22 cellular contexts compared by ENCODE assay signal in the genomic region with DNA sequence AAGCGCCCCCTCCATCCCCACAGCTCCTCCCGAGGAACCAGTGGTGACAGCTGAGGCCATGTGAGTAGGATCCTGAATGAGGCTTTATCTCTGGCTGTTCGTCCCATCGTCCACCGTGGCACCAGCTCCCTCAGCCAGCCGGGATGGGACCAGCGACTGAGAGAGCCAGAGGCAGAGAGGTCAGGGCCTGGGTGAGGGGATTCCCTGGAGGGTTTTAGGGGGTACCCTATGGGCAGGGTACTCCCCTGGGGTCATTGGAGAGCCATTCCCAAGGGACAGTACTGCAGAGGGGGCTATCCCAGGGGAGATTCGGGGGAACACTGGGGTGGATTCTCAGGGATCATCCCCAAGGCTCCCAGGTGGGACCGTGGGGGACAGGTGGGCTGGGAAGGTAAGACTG. TPM values are rescaled to one million over a fixed set of nuclear protein-coding genes. Genes with fewer than 3 reads are reported as not detected.
DNase-seq lines count a peak whose midpoint lies in the region; ATAC-seq, FAIRE-seq and TF ChIP-seq lines count a peak whose summit lies in the region.
"Had no signal": no experiment of that assay in that cellular context is flagged by ENCODE, and none has a peak within 500 bp of the region (broad histone marks: within the 10 kb centered on the region; RNA-seq: fewer than 3 reads in every experiment).

No MANE protein-coding gene starts in this region.

- FAIRE-seq in D721Med (lab: Jason Lieb, UNC) (no peak), H54 (lab: Jason Lieb, UNC) (no peak)
- FAIRE-seq: colon, islet of Langerhans had no signal

- peaks cover 14% of the 10 kb centered on the region for H3K36me3 Mint-ChIP-seq in activated naive CD4-positive, alpha-beta T cell treated with anti-CD3 and anti-CD28 coated beads, Interleukin-2, amount 10 ng/mL, durations not matched to agents 7 days and 5 days
- H3K36me3 Mint-ChIP-seq in type B pancreatic cell, result peaks cover 4% of the 10 kb centered on the region
- H3K36me3 Mint-ChIP-seq: stimulated activated naive B cell treated with anti-CD40 and anti-IgM and Interleukin-4, amounts not matched to agents 10 μg/mL and 1 μg/mL and 100 μg/mL, for 72 hours had no signal

- H3K4me3 Mint-ChIP-seq in activated naive CD4-positive, alpha-beta T cell treated with anti-CD3 and anti-CD28 coated beads, Interleukin-2, amount 10 ng/mL, durations not matched to agents 7 days and 5 days, result no peak overlapping the region
- H3K4me3 Mint-ChIP-seq in type B pancreatic cell, result no peak overlapping the region
- H3K4me3 Mint-ChIP-seq: activated CD8-positive, alpha-beta T cell treated with anti-CD3 and anti-CD28 coated beads, Interleukin-2, amount 10 ng/mL, durations not matched to agents 7 days and 5 days; activated T-cell treated with anti-CD3 and anti-CD28 coated beads, Interleukin-2, amount 50 U/mL, for 24 hours; stimulated activated naive B cell treated with anti-CD40 and anti-IgM and Interleukin-4, amounts not matched to agents 10 μg/mL and 1 μg/mL and 100 μg/mL, for 72 hours had no signal

- no peak for TF ChIP-seq CTCF in type B pancreatic cell (conservative IDR thresholded peaks at IDR 0.05)
- TF ChIP-seq CTCF in D721Med (IDR thresholded peaks at IDR 0.05; ENCODE audit: insufficient read depth, missing control alignments), result no peak

- peaks cover 73% of the 10 kb centered on the region for H3K27me3 Mint-ChIP-seq in activated naive CD4-positive, alpha-beta T cell treated with anti-CD3 and anti-CD28 coated beads, Interleukin-2, amount 10 ng/mL, durations not matched to agents 7 days and 5 days
- H3K27me3 Mint-ChIP-seq in type B pancreatic cell, result peaks cover 3% of the 10 kb centered on the region

- CTCF ChIA-PET in activated naive CD4-positive, alpha-beta T cell treated with anti-CD3 and anti-CD28 coated beads, Interleukin-2, amount 10 ng/mL, durations not matched to agents 7 days and 5 days (lab: Charles Lee), result interaction anchor here (1.0 kb wide), 1 partner anchor 23 kb away, joined by 3 read pairs; no protein-coding TSS in a partner anchor

- no peak for ATAC-seq in GM18868 (IDR thresholded peaks at IDR 0.05; ENCODE audit: unreplicated experiment)
- ATAC-seq: activated CD8-positive, alpha-beta T cell treated with anti-CD3 and anti-CD28 coated beads, Interleukin-2, amount 10 ng/mL, durations not matched to agents 7 days and 5 days; activated naive CD4-positive, alpha-beta T cell treated with anti-CD3 and anti-CD28 coated beads, Interleukin-2, amount 50 U/mL, for 72 hours; HCT116; stimulated activated naive B cell treated with anti-CD40 and anti-IgM and Interleukin-4, amounts not matched to agents 10 μg/mL and 1 μg/mL and 100 μg/mL, for 72 hours had no signal

- peaks cover 39% of the 10 kb centered on the region for H3K4me1 Mint-ChIP-seq in activated naive CD4-positive, alpha-beta T cell treated with anti-CD3 and anti-CD28 coated beads, Interleukin-2, amount 10 ng/mL, durations not matched to agents 7 days and 5 days
- peaks cover 28% of the 10 kb centered on the region for H3K4me1 Mint-ChIP-seq in type B pancreatic cell (ENCODE audit: unreplicated experiment)

- H3K27ac Mint-ChIP-seq in activated naive CD4-positive, alpha-beta T cell treated with anti-CD3 and anti-CD28 coated beads, Interleukin-2, amount 10 ng/mL, durations not matched to agents 7 days and 5 days, result peak overlapping the region; percentile 37
- peak overlapping the region; percentile 99 for H3K27ac Mint-ChIP-seq in type B pancreatic cell
- H3K27ac Mint-ChIP-seq: activated CD8-positive, alpha-beta T cell treated with anti-CD3 and anti-CD28 coated beads, Interleukin-2, amount 10 ng/mL, durations not matched to agents 7 days and 5 days; activated T-cell treated with anti-CD3 and anti-CD28 coated beads, Interleukin-2, amount 50 U/mL, for 24 hours; B cell; stimulated activated naive B cell treated with anti-CD40 and anti-IgM and Interleukin-4, amounts not matched to agents 10 μg/mL and 1 μg/mL and 100 μg/mL, for 72 hours had no signal

- peaks cover 12% of the 10 kb centered on the region for H3K9me3 Mint-ChIP-seq in activated naive CD4-positive, alpha-beta T cell treated with anti-CD3 and anti-CD28 coated beads, Interleukin-2, amount 10 ng/mL, durations not matched to agents 7 days and 5 days
- H3K9me3 Mint-ChIP-seq in type B pancreatic cell, result no peaks in the 10 kb centered on the region

- no peak for TF ChIP-seq POLR2A in H54 (IDR thresholded peaks at IDR 0.05; ENCODE audit: low read depth, low read length)

- no peak for DNase-seq in activated naive CD4-positive, alpha-beta T cell treated with anti-CD3 and anti-CD28 coated beads, Interleukin-2, amount 10 ng/mL, durations not matched to agents 7 days and 5 days
- DNase-seq in activated naive CD4-positive, alpha-beta T cell (lab: John Stamatoyannopoulos, UW), result no peak
- peak; percentile 91 for DNase-seq in globus pallidus (ENCODE audit: low spot score)
- peak in 49 of 56 donors; percentile 20 to 84 (median 63) for DNase-seq in nucleus accumbens (lab: John Stamatoyannopoulos, UW)
- DNase-seq in type B pancreatic cell (ENCODE audit: extremely low spot score, unreplicated experiment), result no peak
- DNase-seq in D721Med (ENCODE audit: insufficient read length, low spot score), result no peak
- DNase-seq in H54 (ENCODE audit: insufficient read length, low spot score), result no peak
- DNase-seq: 8988T; activated CD8-positive, alpha-beta T cell treated with anti-CD3 and anti-CD28 coated beads, Interleukin-2, amount 10 ng/mL, durations not matched to agents 7 days and 5 days; activated T-cell treated with anti-CD3 and anti-CD28 coated beads, Interleukin-2, amount 50 U/mL, for 24 hours; NCI-H510A treated with DMSO at 0.1 percent for 48 hours; stimulated activated naive B cell treated with anti-CD40 and anti-IgM and Interleukin-4, amounts not matched to agents 10 μg/mL and 1 μg/mL and 100 μg/mL, for 72 hours; T-helper 9 cell had no signal

RNA-seq across cellular contexts. Expression of a gene that starts 2.4 kb away (rescaled TPM):
- total RNA-seq in type B pancreatic cell (ENCODE audit: low replicate concordance), result 19.8 and 51.7 TPM in 2 replicates
- total RNA-seq: activated CD8-positive, alpha-beta T cell treated with anti-CD3 and anti-CD28 coated beads, Interleukin-2, amount 10 ng/mL, durations not matched to agents 7 days and 5 days; B cell; lung microvascular endothelial cell; osteoblast; RPMI7951 had no signal

RNA-seq across cellular contexts. Expression of a gene that starts 13.2 kb away (rescaled TPM):
- 9.9 and 17.2 TPM in 2 replicates for total RNA-seq in type B pancreatic cell (ENCODE audit: low replicate concordance)
- total RNA-seq: activated CD8-positive, alpha-beta T cell treated with anti-CD3 and anti-CD28 coated beads, Interleukin-2, amount 10 ng/mL, durations not matched to agents 7 days and 5 days; activated naive CD4-positive, alpha-beta T cell treated with anti-CD3 and anti-CD28 coated beads, Interleukin-2, amount 50 U/mL, for 72 hours; B cell; lung microvascular endothelial cell; osteoblast; RPMI7951 had no signal

RNA-seq across cellular contexts. Expression of a gene that starts 28.6 kb away (rescaled TPM):
- 1.3 TPM in 1 of 2 replicates, not detected in the other for total RNA-seq in type B pancreatic cell (ENCODE audit: low replicate concordance)
- total RNA-seq: osteoblast had no signal

Comparison
In these comparisons a context has a peak if more than half of its experiments do, and no peak if none do; other contexts are left out.
1. DNase-seq: peak in globus pallidus (single experiment) and nucleus accumbens (49 of 56); none in activated naive CD4-positive, alpha-beta T cell treated with anti-CD3 and anti-CD28 coated beads, Interleukin-2, amount 10 ng/mL, durations not matched to agents 7 days and 5 days (single experiment), activated naive CD4-positive, alpha-beta T cell (0 of 4), type B pancreatic cell (single experiment), D721Med (single experiment) and H54 (single experiment).